6 cellular contexts compared by ENCODE assay signal in the genomic region with DNA sequence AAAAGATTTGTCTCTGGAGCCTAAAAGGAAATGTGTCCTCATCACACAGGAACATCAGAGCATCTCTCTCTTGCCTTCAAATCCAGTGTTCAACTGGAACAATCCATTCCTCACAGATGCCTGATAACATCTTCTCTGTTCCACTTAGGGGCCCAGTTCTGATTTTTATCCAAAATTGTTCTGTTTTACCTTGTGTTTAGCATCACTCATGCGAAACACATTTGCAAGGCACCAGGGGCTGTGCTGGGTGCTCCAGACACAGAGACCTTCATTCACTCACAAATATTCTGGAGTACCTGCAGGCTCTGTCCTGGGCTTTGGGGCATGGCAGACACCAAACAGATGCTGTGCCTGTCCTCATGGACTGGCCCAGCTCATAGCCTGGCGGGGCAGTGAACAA. TPM values are rescaled to one million over a fixed set of nuclear protein-coding genes. Genes with fewer than 3 reads are reported as not detected.
"Had no signal": no experiment of that assay in that cellular context is flagged by ENCODE, and none has a peak within 500 bp of the region (broad histone marks: within the 10 kb centered on the region; RNA-seq: fewer than 3 reads in every experiment).

No MANE protein-coding gene starts in this region.

- H3K4me3 ChIP-seq: GM23338 had no signal

- ATAC-seq: GM23338 had no signal

- H2AFZ ChIP-seq: GM23338 had no signal

- DNase-seq: H9, HCEC 1CT, KBM-7 had no signal

- H3K4me2 ChIP-seq: GM23338 had no signal

RNA-seq across cellular contexts. Expression of a gene that starts 13.8 kb away (rescaled TPM):
- total RNA-seq: HT-29 had no signal
- polyA plus RNA-seq: IgD-negative memory B cell had no signal
